Comparison of ENCODE assay signal across 6 cellular contexts in the genomic region with DNA sequence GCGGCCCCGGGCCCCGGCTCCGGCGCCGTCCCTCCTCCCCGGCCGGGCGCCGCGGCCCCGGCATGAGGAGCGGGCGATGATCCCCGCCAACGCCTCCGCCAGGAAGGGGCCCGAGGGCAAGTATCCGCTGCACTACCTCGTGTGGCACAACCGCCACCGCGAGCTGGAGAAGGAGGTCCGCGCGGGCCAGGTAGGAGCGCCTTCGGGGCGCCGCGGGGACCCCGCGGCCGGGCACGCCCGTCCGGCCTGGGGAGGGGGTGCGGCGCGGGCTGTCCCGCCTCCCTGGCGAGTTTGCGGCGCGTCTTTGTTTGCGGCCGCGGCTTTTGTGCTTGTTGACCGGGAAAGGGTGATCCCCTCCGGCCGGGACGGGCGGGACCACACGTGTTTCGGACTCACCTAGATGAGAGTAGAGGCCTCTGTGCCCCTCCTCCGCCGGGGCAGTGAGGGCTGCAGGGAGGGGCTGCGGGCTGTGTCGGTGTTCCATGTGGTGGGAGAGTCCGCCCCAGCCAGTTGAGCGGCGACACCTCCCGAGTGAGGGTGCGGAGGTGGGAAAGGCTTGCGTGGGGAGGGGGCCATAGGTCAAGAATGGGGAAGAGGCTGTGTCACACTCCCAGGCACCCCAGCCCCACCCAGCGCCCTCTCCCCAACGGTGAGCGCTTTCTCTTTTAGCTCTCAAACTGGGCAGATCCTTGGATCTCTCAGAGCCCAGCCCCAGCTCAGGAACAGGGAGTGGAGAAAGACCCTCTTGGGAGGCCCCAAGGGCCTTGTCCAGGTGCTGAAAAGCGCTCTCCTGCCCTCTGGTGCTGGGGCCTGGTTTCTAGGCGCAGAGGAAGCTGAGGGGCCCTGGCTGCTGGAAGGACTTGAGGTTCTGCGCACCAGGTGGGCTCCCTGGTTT. TPM values are rescaled to one million over a fixed set of nuclear protein-coding genes. Genes with fewer than 3 reads are reported as not detected.
DNase-seq lines count a peak whose midpoint lies in the region; ATAC-seq and TF ChIP-seq lines count a peak whose summit lies in the region.

No MANE protein-coding gene starts in this region.

- no peaks in the 10 kb centered on the region for H3K27me3 Mint-ChIP-seq in activated CD8-positive, alpha-beta memory T cell treated with anti-CD3 and anti-CD28 coated beads, Interleukin-2, amount 10 ng/mL, durations not matched to agents 7 days and 5 days
- no peaks in the 10 kb centered on the region for H3K27me3 Mint-ChIP-seq in activated CD4-positive, alpha-beta memory T cell treated with anti-CD3 and anti-CD28 coated beads, Interleukin-2, amount 10 ng/mL, durations not matched to agents 7 days and 5 days

- peaks cover 43% of the 10 kb centered on the region for H3K4me1 Mint-ChIP-seq in activated CD8-positive, alpha-beta memory T cell treated with anti-CD3 and anti-CD28 coated beads, Interleukin-2, amount 10 ng/mL, durations not matched to agents 7 days and 5 days
- peaks cover 41% of the 10 kb centered on the region for H3K4me1 Mint-ChIP-seq in activated CD4-positive, alpha-beta memory T cell treated with anti-CD3 and anti-CD28 coated beads, Interleukin-2, amount 10 ng/mL, durations not matched to agents 7 days and 5 days

- DNase-seq in activated CD8-positive, alpha-beta memory T cell treated with anti-CD3 and anti-CD28 coated beads, Interleukin-2, amount 10 ng/mL, durations not matched to agents 7 days and 5 days: peak; percentile 64
- no peak for DNase-seq in activated CD8-positive, alpha-beta memory T cell treated with anti-CD3 and anti-CD28 coated beads for 24 hours
- no peak for DNase-seq in activated CD4-positive, alpha-beta memory T cell treated with anti-CD3 and anti-CD28 coated beads, Interleukin-2, amount 10 ng/mL, durations not matched to agents 7 days and 5 days
- DNase-seq in kidney epithelial cell (ENCODE audit: low read depth): no peak
- DNase-seq in NCI-H187 treated with DMSO at 0.1 percent for 48 hours (lab: John Stamatoyannopoulos, UW): no peak
- DNase-seq in SKM-1 treated with dmso at 0.1 percent for 144 hours (lab: John Stamatoyannopoulos, UW; ENCODE audit: unreplicated experiment): no peak

- no peaks in the 10 kb centered on the region for H3K36me3 Mint-ChIP-seq in activated CD8-positive, alpha-beta memory T cell treated with anti-CD3 and anti-CD28 coated beads, Interleukin-2, amount 10 ng/mL, durations not matched to agents 7 days and 5 days
- H3K36me3 Mint-ChIP-seq in activated CD4-positive, alpha-beta memory T cell treated with anti-CD3 and anti-CD28 coated beads, Interleukin-2, amount 10 ng/mL, durations not matched to agents 7 days and 5 days (ENCODE audit: low read depth): no peaks in the 10 kb centered on the region

- no peak for ATAC-seq in activated CD8-positive, alpha-beta memory T cell treated with anti-CD3 and anti-CD28 coated beads, Interleukin-2, amount 10 ng/mL, durations not matched to agents 7 days and 5 days

- no peaks in the 10 kb centered on the region for H3K9me3 Mint-ChIP-seq in activated CD8-positive, alpha-beta memory T cell treated with anti-CD3 and anti-CD28 coated beads, Interleukin-2, amount 10 ng/mL, durations not matched to agents 7 days and 5 days (ENCODE audit: low read depth)
- H3K9me3 Mint-ChIP-seq in activated CD4-positive, alpha-beta memory T cell treated with anti-CD3 and anti-CD28 coated beads, Interleukin-2, amount 10 ng/mL, durations not matched to agents 7 days and 5 days: no peaks in the 10 kb centered on the region

- CTCF ChIA-PET in activated CD8-positive, alpha-beta memory T cell treated with anti-CD3 and anti-CD28 coated beads, Interleukin-2, amount 10 ng/mL, durations not matched to agents 7 days and 5 days (lab: Charles Lee): interaction anchor here (1.4 to 5.1 kb wide), 8 partner anchors 11 to 224 kb away, joined by 4 to 137 read pairs (median 12); partner anchors contain the start of gene ABHD15
- CTCF ChIA-PET in activated CD4-positive, alpha-beta memory T cell treated with anti-CD3 and anti-CD28 coated beads, Interleukin-2, amount 10 ng/mL, durations not matched to agents 7 days and 5 days (lab: Charles Lee): interaction anchor here (0.6 to 4.8 kb wide), 8 partner anchors 13 to 738 kb away, joined by 3 to 75 read pairs (median 4); no protein-coding TSS in a partner anchor

- H3K4me3 Mint-ChIP-seq in activated CD8-positive, alpha-beta memory T cell treated with anti-CD3 and anti-CD28 coated beads, Interleukin-2, amount 10 ng/mL, durations not matched to agents 7 days and 5 days: peak overlapping the region; percentile 61
- H3K4me3 Mint-ChIP-seq in activated CD4-positive, alpha-beta memory T cell treated with anti-CD3 and anti-CD28 coated beads, Interleukin-2, amount 10 ng/mL, durations not matched to agents 7 days and 5 days: peak overlapping the region; percentile 70

- H3K27ac Mint-ChIP-seq in activated CD8-positive, alpha-beta memory T cell treated with anti-CD3 and anti-CD28 coated beads, Interleukin-2, amount 10 ng/mL, durations not matched to agents 7 days and 5 days: no peak overlapping the region
- no peak overlapping the region for H3K27ac Mint-ChIP-seq in activated CD4-positive, alpha-beta memory T cell treated with anti-CD3 and anti-CD28 coated beads, Interleukin-2, amount 10 ng/mL, durations not matched to agents 7 days and 5 days

- no peaks in the 10 kb centered on the region for H3K36me3 ChIP-seq in kidney epithelial cell (ENCODE audit: control insufficient read depth, insufficient read depth, low read length)

- H3K4me3 ChIP-seq in kidney epithelial cell (ENCODE audit: low read depth, low read length): peak overlapping the region; percentile 39

- no peaks in the 10 kb centered on the region for H3K27me3 ChIP-seq in kidney epithelial cell (ENCODE audit: control insufficient read depth, insufficient read depth, low read length)

- peak; percentile 40 for TF ChIP-seq CTCF in kidney epithelial cell (IDR thresholded peaks at IDR 0.05; ENCODE audit: insufficient read depth, low read length, poor library complexity, severe bottlenecking)

- POLR2A ChIA-PET in activated CD4-positive, alpha-beta memory T cell treated with anti-CD3 and anti-CD28 coated beads, Interleukin-2, amount 10 ng/mL, durations not matched to agents 7 days and 5 days (lab: Charles Lee): interaction anchor here (0.8 to 4.5 kb wide), 7 partner anchors 13 to 338 kb away, joined by 3 to 89 read pairs (median 5); partner anchors contain the start of genes ABHD15, CORO6 and TP53I13

RNA-seq across cellular contexts. Expression of gene ANKRD13B, which starts 0.9 kb away (rescaled TPM):
- total RNA-seq in activated CD8-positive, alpha-beta memory T cell treated with anti-CD3 and anti-CD28 coated beads, Interleukin-2, amount 10 ng/mL, durations not matched to agents 7 days and 5 days: 10 to 100 TPM; 15.6 to 20.1 TPM
- total RNA-seq in activated CD4-positive, alpha-beta memory T cell treated with anti-CD3 and anti-CD28 coated beads, Interleukin-2, amount 10 ng/mL, durations not matched to agents 7 days and 5 days: 10 to 100 TPM; 11.3 to 13.6 TPM
- 13.1 and 13.8 TPM in 2 replicates for total RNA-seq in kidney epithelial cell

RNA-seq across cellular contexts. Expression of gene GIT1, which starts 4.3 kb away (rescaled TPM):
- total RNA-seq in activated CD8-positive, alpha-beta memory T cell treated with anti-CD3 and anti-CD28 coated beads, Interleukin-2, amount 10 ng/mL, durations not matched to agents 7 days and 5 days: 10 to 100 TPM; 69.5 to 79.5 TPM
- 10 to 100 TPM; 76.6 to 80.4 TPM for total RNA-seq in activated CD4-positive, alpha-beta memory T cell treated with anti-CD3 and anti-CD28 coated beads, Interleukin-2, amount 10 ng/mL, durations not matched to agents 7 days and 5 days
- 63.8 and 89.8 TPM in 2 replicates for total RNA-seq in kidney epithelial cell

RNA-seq across cellular contexts. Expression of gene TP53I13, which starts 25.3 kb away (rescaled TPM):
- 100 to 1,000 TPM in 1 of 2 experiments, 10 to 100 TPM in 1; 97.0 to 131 TPM for total RNA-seq in activated CD8-positive, alpha-beta memory T cell treated with anti-CD3 and anti-CD28 coated beads, Interleukin-2, amount 10 ng/mL, durations not matched to agents 7 days and 5 days
- total RNA-seq in activated CD4-positive, alpha-beta memory T cell treated with anti-CD3 and anti-CD28 coated beads, Interleukin-2, amount 10 ng/mL, durations not matched to agents 7 days and 5 days: 100 to 1,000 TPM; 112 to 118 TPM
- total RNA-seq in kidney epithelial cell: 68.4 and 70.4 TPM in 2 replicates

RNA-seq across cellular contexts. Expression of gene ABHD15, which starts 27.0 kb away (rescaled TPM):
- 10 to 100 TPM; 20.0 to 20.3 TPM for total RNA-seq in activated CD8-positive, alpha-beta memory T cell treated with anti-CD3 and anti-CD28 coated beads, Interleukin-2, amount 10 ng/mL, durations not matched to agents 7 days and 5 days
- total RNA-seq in activated CD4-positive, alpha-beta memory T cell treated with anti-CD3 and anti-CD28 coated beads, Interleukin-2, amount 10 ng/mL, durations not matched to agents 7 days and 5 days: 10 to 100 TPM; 18.5 to 19.3 TPM
- 6.4 and 8.3 TPM in 2 replicates for total RNA-seq in kidney epithelial cell

RNA-seq across cellular contexts. Expression of gene CORO6, which starts 28.9 kb away (rescaled TPM):
- total RNA-seq in activated CD8-positive, alpha-beta memory T cell treated with anti-CD3 and anti-CD28 coated beads, Interleukin-2, amount 10 ng/mL, durations not matched to agents 7 days and 5 days: 1 to 10 TPM; 2.7 to 7.0 TPM
- 1 to 10 TPM; 5.3 to 5.6 TPM for total RNA-seq in activated CD4-positive, alpha-beta memory T cell treated with anti-CD3 and anti-CD28 coated beads, Interleukin-2, amount 10 ng/mL, durations not matched to agents 7 days and 5 days
- total RNA-seq in kidney epithelial cell: 2.2 and 2.7 TPM in 2 replicates
